ENCODE assay signal across 6 cellular contexts in the genomic region with DNA sequence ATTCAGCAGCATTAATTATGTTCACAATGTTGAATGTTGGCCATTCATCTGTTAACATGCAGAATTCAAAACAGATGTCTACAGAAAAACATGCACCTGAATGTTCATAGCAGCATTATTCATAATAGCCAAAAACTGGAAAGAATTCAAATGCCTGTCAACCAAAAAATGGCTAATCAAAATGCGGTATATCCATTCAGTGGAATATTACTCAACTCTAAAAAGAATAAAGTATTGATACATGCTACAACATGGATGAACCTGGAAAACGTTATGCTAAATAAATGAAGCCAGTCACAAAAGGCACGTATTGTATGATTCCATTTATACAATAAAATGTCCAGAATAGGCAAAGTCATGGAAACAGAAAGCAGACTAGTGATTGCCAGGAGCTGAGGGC.
"Had no signal": no experiment of that assay in that cellular context is flagged by ENCODE, and none has a peak within 500 bp of the region (broad histone marks: within the 10 kb centered on the region; RNA-seq: fewer than 3 reads in every experiment).

No MANE protein-coding gene starts in this region.

- ATAC-seq: HepG2 had no signal

- H3K27ac ChIP-seq: HL-60 had no signal

- FAIRE-seq: HepG2, HTR-8/SVneo had no signal

- DNase-seq: IMR-90, KBM-7, KG1 had no signal
